ENCODE assay signal across 8 cellular contexts in genomic region chr3:136195258-136196063, GRCh38. TPM values are rescaled to one million over a fixed set of nuclear protein-coding genes. Genes with fewer than 3 reads are reported as not detected.
DNase-seq lines count a peak whose midpoint lies in the region; ATAC-seq and TF ChIP-seq lines count a peak whose summit lies in the region.

No MANE protein-coding gene starts in this region.

- ATAC-seq in GM18508 (IDR thresholded peaks at IDR 0.05; ENCODE audit: insufficient read depth, unreplicated experiment), result peak; percentile 4
- ATAC-seq in HG03025 (IDR thresholded peaks at IDR 0.05; ENCODE audit: low FRiP score, unreplicated experiment), result peak; percentile 42
- peak; percentile 56 for ATAC-seq in activated CD8-positive, alpha-beta T cell treated with anti-CD3 and anti-CD28 coated beads, Interleukin-2, amount 10 ng/mL, durations not matched to agents 7 days and 5 days

- DNase-seq in AG09309 (ENCODE audit: low read depth) (no peak), NCI-H2196 treated with DMSO at 0.1 percent for 48 hours (lab: John Stamatoyannopoulos, UW; ENCODE audit: unreplicated experiment) (peak; percentile 86), endothelial cell (ENCODE audit: low spot score) (peak; percentile 77), midbrain (lab: John Stamatoyannopoulos, UW) (peak; percentile 85)
- DNase-seq in activated CD8-positive, alpha-beta T cell treated with anti-CD3 and anti-CD28 coated beads, Interleukin-2, amount 10 ng/mL, durations not matched to agents 7 days and 5 days, result peak; percentile 85
- peak; percentile 62 to 72 for DNase-seq in stimulated activated CD8-positive, alpha-beta memory T cell treated with anti-CD3 and anti-CD28 coated beads, Interleukin-2, amount 100 ng/mL, for 48 hours (ENCODE audit: low read depth in 2 of 2)

- POLR2A ChIA-PET in activated CD8-positive, alpha-beta T cell treated with anti-CD3 and anti-CD28 coated beads, Interleukin-2, amount 10 ng/mL, durations not matched to agents 7 days and 5 days (lab: Charles Lee), result interaction anchor here (0.6 to 4.9 kb wide), 8 partner anchors 9 to 821 kb away, joined by 3 to 57 read pairs (median 4); partner anchors contain the start of gene STAG1

- H3K4me1 Mint-ChIP-seq in activated CD8-positive, alpha-beta T cell treated with anti-CD3 and anti-CD28 coated beads, Interleukin-2, amount 10 ng/mL, durations not matched to agents 7 days and 5 days (ENCODE audit: low read depth), result peaks cover 30% of the 10 kb centered on the region
- H3K4me1 Mint-ChIP-seq in endothelial cell (ENCODE audit: unreplicated experiment), result peaks cover 39% of the 10 kb centered on the region

- peak overlapping the region; percentile 75 for H3K4me3 ChIP-seq in AG09309 (ENCODE audit: control insufficient read depth, low read depth, low read length)

- TF ChIP-seq CTCF in AG09309 (IDR thresholded peaks at IDR 0.05; ENCODE audit: control insufficient read depth, insufficient read depth, low read depth, low read length, missing control alignments) (no peak), endothelial cell (IDR thresholded peaks at IDR 0.05; ENCODE audit: unreplicated experiment) (no peak)

- peaks cover 50% of the 10 kb centered on the region for H3K36me3 Mint-ChIP-seq in activated CD8-positive, alpha-beta T cell treated with anti-CD3 and anti-CD28 coated beads, Interleukin-2, amount 10 ng/mL, durations not matched to agents 7 days and 5 days (ENCODE audit: low read depth)
- peaks cover 19% of the 10 kb centered on the region for H3K36me3 Mint-ChIP-seq in endothelial cell (ENCODE audit: low read depth, unreplicated experiment)

- CTCF ChIA-PET in activated CD8-positive, alpha-beta T cell treated with anti-CD3 and anti-CD28 coated beads, Interleukin-2, amount 10 ng/mL, durations not matched to agents 7 days and 5 days (lab: Charles Lee), result interaction anchor here (0.7 to 4.1 kb wide), 5 partner anchors 9 to 558 kb away, joined by 3 to 33 read pairs (median 3); partner anchors contain the start of gene STAG1

- H3K27me3 Mint-ChIP-seq in activated CD8-positive, alpha-beta T cell treated with anti-CD3 and anti-CD28 coated beads, Interleukin-2, amount 10 ng/mL, durations not matched to agents 7 days and 5 days (ENCODE audit: low read depth), result no peaks in the 10 kb centered on the region
- H3K27me3 Mint-ChIP-seq in endothelial cell (ENCODE audit: unreplicated experiment), result peaks cover 20% of the 10 kb centered on the region

- peak overlapping the region; percentile 95 for H3K27ac Mint-ChIP-seq in activated CD8-positive, alpha-beta T cell treated with anti-CD3 and anti-CD28 coated beads, Interleukin-2, amount 10 ng/mL, durations not matched to agents 7 days and 5 days
- H3K27ac Mint-ChIP-seq in endothelial cell (ENCODE audit: unreplicated experiment), result peak overlapping the region; percentile 96

- H3K4me3 Mint-ChIP-seq in activated CD8-positive, alpha-beta T cell treated with anti-CD3 and anti-CD28 coated beads, Interleukin-2, amount 10 ng/mL, durations not matched to agents 7 days and 5 days, result peak overlapping the region; percentile 92
- H3K4me3 Mint-ChIP-seq in endothelial cell (ENCODE audit: unreplicated experiment), result peak overlapping the region; percentile 100

- H3K9me3 Mint-ChIP-seq in activated CD8-positive, alpha-beta T cell treated with anti-CD3 and anti-CD28 coated beads, Interleukin-2, amount 10 ng/mL, durations not matched to agents 7 days and 5 days (ENCODE audit: insufficient read depth), result no peaks in the 10 kb centered on the region
- H3K9me3 Mint-ChIP-seq in endothelial cell (ENCODE audit: unreplicated experiment), result no peaks in the 10 kb centered on the region

RNA-seq across cellular contexts. Expression of gene MSL2, which starts 0.7 kb away (rescaled TPM):
- 10 to 100 TPM; 50.7 to 54.0 TPM for total RNA-seq in activated CD8-positive, alpha-beta T cell treated with anti-CD3 and anti-CD28 coated beads, Interleukin-2, amount 10 ng/mL, durations not matched to agents 7 days and 5 days
- 44.7 TPM for total RNA-seq in endothelial cell (ENCODE audit: unreplicated experiment)

RNA-seq across cellular contexts. Expression of gene PCCB, which starts 54.7 kb away (rescaled TPM):
- 10 to 100 TPM; 22.5 to 23.7 TPM for total RNA-seq in activated CD8-positive, alpha-beta T cell treated with anti-CD3 and anti-CD28 coated beads, Interleukin-2, amount 10 ng/mL, durations not matched to agents 7 days and 5 days
- 35.2 TPM for total RNA-seq in endothelial cell (ENCODE audit: unreplicated experiment)

Comparison
In these comparisons a context has a peak if more than half of its experiments do, and no peak if none do; other contexts are left out.
1. ATAC-seq: peak in every context shown above with its lines; median percentile 56 in activated CD8-positive, alpha-beta T cell treated with anti-CD3 and anti-CD28 coated beads, Interleukin-2, amount 10 ng/mL, durations not matched to agents 7 days and 5 days; 42 in HG03025; 4 in GM18508.